Comparison of ENCODE assay signal across 1 cellular context in the genomic region with DNA sequence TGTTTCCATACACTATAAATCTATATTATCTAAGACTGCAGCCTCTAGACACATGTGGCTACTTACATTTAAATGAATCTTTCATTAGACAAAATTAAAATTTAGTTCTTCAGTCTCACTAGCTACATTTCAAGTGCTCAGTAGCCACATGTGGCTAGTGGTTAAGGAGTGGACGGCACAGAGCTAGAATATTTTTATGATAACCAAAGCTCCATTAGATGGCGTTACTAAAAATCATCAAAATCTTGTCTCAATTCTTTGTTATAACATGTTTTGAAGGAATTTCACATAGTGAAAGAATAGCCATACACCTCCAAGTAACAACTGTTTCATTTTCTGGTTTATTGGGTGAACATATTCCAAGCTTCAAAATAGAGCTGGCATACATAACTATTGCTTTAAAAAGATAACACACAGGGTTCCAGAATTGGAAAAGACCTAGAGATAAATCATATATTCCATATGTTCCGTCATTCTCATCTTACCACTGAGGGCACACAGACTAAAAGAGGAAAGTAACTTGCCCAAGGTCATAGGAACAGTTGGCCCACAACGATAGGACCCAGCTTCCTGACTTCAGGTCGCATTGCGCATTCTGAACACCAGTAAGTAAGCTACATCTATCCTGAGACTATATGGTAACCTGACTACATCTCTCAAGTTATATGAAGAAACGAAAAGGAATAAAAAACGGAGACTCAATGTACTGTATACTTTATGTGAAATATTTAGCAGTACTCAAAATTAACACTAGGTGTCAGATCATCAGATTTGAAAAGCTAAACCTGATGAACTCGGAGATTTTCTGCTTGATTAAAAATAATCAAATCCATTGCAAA.
TF ChIP-seq lines count a peak whose summit lies in the region.

No MANE protein-coding gene starts in this region.

TF ChIP-seq in GM12878, 131 proteins besides CTCF, POLR2A, EP300 and RAD21 (continued from another document):
- TF ChIP-seq, protein P1, sequence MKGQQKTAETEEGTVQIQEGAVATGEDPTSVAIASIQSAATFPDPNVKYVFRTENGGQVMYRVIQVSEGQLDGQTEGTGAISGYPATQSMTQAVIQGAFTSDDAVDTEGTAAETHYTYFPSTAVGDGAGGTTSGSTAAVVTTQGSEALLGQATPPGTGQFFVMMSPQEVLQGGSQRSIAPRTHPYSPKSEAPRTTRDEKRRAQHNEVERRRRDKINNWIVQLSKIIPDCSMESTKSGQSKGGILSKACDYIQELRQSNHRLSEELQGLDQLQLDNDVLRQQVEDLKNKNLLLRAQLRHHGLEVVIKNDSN (IDR thresholded peaks at IDR 0.05; ENCODE audit: borderline replicate concordance, extremely low read length, insufficient read depth, low read depth, low read length): no peak
- no peak for TF ChIP-seq SREBF2 (IDR thresholded peaks at IDR 0.05; ENCODE audit: low read length)
